ENCODE assay signal across 8 cellular contexts in the genomic region with DNA sequence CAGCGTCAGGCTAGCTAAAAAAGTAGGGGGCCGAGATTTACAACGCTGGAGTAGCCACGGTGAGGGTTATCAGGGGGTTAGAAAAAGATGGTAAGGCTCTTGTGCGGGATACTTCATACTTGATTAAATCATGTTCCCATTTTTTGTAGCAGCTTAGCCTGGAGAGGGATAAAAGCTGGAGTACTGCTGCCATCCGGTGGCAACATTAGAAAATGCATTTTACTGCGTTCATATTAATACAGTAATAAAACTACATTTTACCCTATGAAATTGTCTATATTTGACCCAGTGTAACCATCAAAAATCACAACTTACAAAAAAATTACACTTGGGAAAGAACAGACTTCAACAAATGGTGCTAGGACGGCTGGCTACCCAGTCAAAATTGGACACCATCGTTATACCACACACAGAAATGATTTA. TPM values are rescaled to one million over a fixed set of nuclear protein-coding genes. Genes with fewer than 3 reads are reported as not detected.
DNase-seq lines count a peak whose midpoint lies in the region; ATAC-seq, FAIRE-seq and TF ChIP-seq lines count a peak whose summit lies in the region.

No MANE protein-coding gene starts in this region.

- H2AFZ ChIP-seq in PC-3 (ENCODE audit: low read length) = no peak overlapping the region
- no peak overlapping the region for H2AFZ ChIP-seq in keratinocyte (ENCODE audit: control insufficient read depth, low read length)

- no peaks in the 10 kb centered on the region for H3K27me3 ChIP-seq in Caco-2 (replicated peaks; ENCODE audit: control insufficient read depth, insufficient read depth, low read length)
- no peaks in the 10 kb centered on the region for H3K27me3 ChIP-seq in PC-3 (ENCODE audit: low read length)
- H3K27me3 ChIP-seq in keratinocyte (ENCODE audit: control insufficient read depth, extremely low read depth, insufficient read depth, low read length) = no peaks in the 10 kb centered on the region
- H3K27me3 ChIP-seq in suprapubic skin = no peaks in the 10 kb centered on the region

- peaks cover 47% of the 10 kb centered on the region for H3K36me3 Mint-ChIP-seq in Caco-2 (ENCODE audit: insufficient read depth, unreplicated experiment)
- H3K36me3 Mint-ChIP-seq in brain = peaks cover 66% of the 10 kb centered on the region
- H3K36me3 Mint-ChIP-seq in T-helper 2 cell treated with Interferon-gamma antibody and Interleukin-4, amounts not matched to agents 5 μg/mL and 100 μg/mL, for 36 hours (ENCODE audit: low read depth) = peaks cover 37% of the 10 kb centered on the region

- dilution Hi-C loops in keratinocyte (cut with MboI; ENCODE audit: extremely low pct_ligation_motif_present, low sequenced_read_pairs) = no loop called here

- H3K4me1 Mint-ChIP-seq in Caco-2 (ENCODE audit: low read depth, unreplicated experiment) (no peaks in the 10 kb centered on the region), brain (peaks cover under 1% of the 10 kb centered on the region)
- no peaks in the 10 kb centered on the region for H3K4me1 Mint-ChIP-seq in T-helper 2 cell treated with Interferon-gamma antibody and Interleukin-4, amounts not matched to agents 5 μg/mL and 100 μg/mL, for 36 hours (ENCODE audit: low read depth)

- no peaks in the 10 kb centered on the region for H3K9me2 ChIP-seq in PC-3 (replicated peaks; ENCODE audit: low read length)

- H3F3A ChIP-seq in PC-3 (ENCODE audit: low read length, unreplicated experiment) = no peaks in the 10 kb centered on the region

- H3K4me1 ChIP-seq in Caco-2 = no peaks in the 10 kb centered on the region
- no peaks in the 10 kb centered on the region for H3K4me1 ChIP-seq in PC-3 (ENCODE audit: insufficient read depth, low read length)
- peaks cover 9% of the 10 kb centered on the region for H3K4me1 ChIP-seq in keratinocyte (ENCODE audit: control insufficient read depth, extremely low read depth, insufficient read depth, low read length)
- H3K4me1 ChIP-seq in suprapubic skin = peaks cover 5% of the 10 kb centered on the region

- H3K4me3 ChIP-seq in Caco-2 (ENCODE audit: low read depth, low read length) = no peak overlapping the region
- no peak overlapping the region for H3K4me3 ChIP-seq in HFF-Myc (replicated peaks; ENCODE audit: low read depth, low read length)
- H3K4me3 ChIP-seq in PC-3 (ENCODE audit: low read length) = no peak overlapping the region
- no peak overlapping the region for H3K4me3 ChIP-seq in keratinocyte (ENCODE audit: control insufficient read depth in 2 of 3, extremely low read depth in 1 of 3, insufficient read depth in 2 of 3, low read depth in 1 of 3, low read length in 3 of 3)
- H3K4me3 ChIP-seq in suprapubic skin = no peak overlapping the region

- peak; percentile 46 for FAIRE-seq in keratinocyte (lab: Jason Lieb, UNC)

- no peak overlapping the region for H3K4me3 Mint-ChIP-seq in Caco-2 (ENCODE audit: unreplicated experiment)
- H3K4me3 Mint-ChIP-seq in brain = no peak overlapping the region
- H3K4me3 Mint-ChIP-seq in T-helper 2 cell treated with Interferon-gamma antibody and Interleukin-4, amounts not matched to agents 5 μg/mL and 100 μg/mL, for 36 hours = no peak overlapping the region

- H3K79me2 ChIP-seq in PC-3 (ENCODE audit: low read length) (no peaks in the 10 kb centered on the region), keratinocyte (ENCODE audit: control insufficient read depth, insufficient read depth, low read length) (no peaks in the 10 kb centered on the region)

- H3K27me3 Mint-ChIP-seq in Caco-2 (ENCODE audit: insufficient read depth, unreplicated experiment) = no peaks in the 10 kb centered on the region
- H3K27me3 Mint-ChIP-seq in brain = no peaks in the 10 kb centered on the region
- H3K27me3 Mint-ChIP-seq in T-helper 2 cell treated with Interferon-gamma antibody and Interleukin-4, amounts not matched to agents 5 μg/mL and 100 μg/mL, for 36 hours (ENCODE audit: low read depth) = no peaks in the 10 kb centered on the region

- H3K9me3 Mint-ChIP-seq in Caco-2 (ENCODE audit: unreplicated experiment) (peaks cover 12% of the 10 kb centered on the region), brain (peaks cover 0 to 5% (median 0%) of the 10 kb centered on the region in 5 experiments)
- no peaks in the 10 kb centered on the region for H3K9me3 Mint-ChIP-seq in T-helper 2 cell treated with Interferon-gamma antibody and Interleukin-4, amounts not matched to agents 5 μg/mL and 100 μg/mL, for 36 hours

- peak; percentile 71 for ATAC-seq in PC-3

- POLR2A ChIA-PET in Caco-2 (lab: Charles Lee) = no interaction called here
- POLR2A ChIA-PET in PC-3 (lab: Charles Lee; ENCODE audit: unreplicated experiment) = no interaction called here

- H3K27ac Mint-ChIP-seq in Caco-2 (ENCODE audit: unreplicated experiment) (no peak overlapping the region), brain (peak overlapping the region in 2 of 5 experiments; percentile 49 to 64)
- H3K27ac Mint-ChIP-seq in T-helper 2 cell treated with Interferon-gamma antibody and Interleukin-4, amounts not matched to agents 5 μg/mL and 100 μg/mL, for 36 hours = no peak overlapping the region

- no peak for TF ChIP-seq POLR2A in suprapubic skin (IDR thresholded peaks at IDR 0.05)

- H4K20me1 ChIP-seq in PC-3 (ENCODE audit: low read length) (peaks cover 4% of the 10 kb centered on the region; the same call in 1 of the 2 replicates), keratinocyte (ENCODE audit: control insufficient read depth, extremely low read depth, insufficient read depth, low read length) (no peaks in the 10 kb centered on the region)

- DNase-seq in Caco-2 (peak in 1 of 2 experiments; percentile 71), HFF-Myc (ENCODE audit: extremely low read depth, low read depth) (no peak), PC-3 (peak; percentile 80), keratinocyte (ENCODE audit: low read depth, low spot score) (no peak), suprapubic skin (ENCODE audit: low spot score in 2 of 2) (no peak), GDM1 (lab: John Stamatoyannopoulos, UW) (no peak)
- no peak for DNase-seq in T-helper 2 cell treated with Interferon-gamma antibody and Interleukin-4, amounts not matched to agents 5 μg/mL and 100 μg/mL, for 36 hours (ENCODE audit: low spot score)

- WGBS in suprapubic skin = 34% methylated on average over 9 of the region's 9 CpGs

- H3K9ac ChIP-seq in PC-3 (ENCODE audit: low read length) (no peak overlapping the region), keratinocyte (ENCODE audit: control insufficient read depth, extremely low read depth, insufficient read depth, low read length) (no peak overlapping the region)

- H3K4me2 ChIP-seq in PC-3 (ENCODE audit: low read length) = no peak overlapping the region
- H3K4me2 ChIP-seq in keratinocyte (ENCODE audit: control insufficient read depth, extremely low read depth, insufficient read depth, low read depth, low read length) = no peak overlapping the region

- intact Hi-C loops in Caco-2 (cut with micrococcal nuclease; ENCODE audit: unreplicated experiment) = loop anchor here (1.0 to 2.0 kb wide), 5 partner anchors 53 to 271 kb away; no protein-coding TSS in a partner anchor
- intact Hi-C loops in PC-3 (cut with micrococcal nuclease) = loop anchor here (1.0 to 5.0 kb wide), 5 partner anchors 62 to 271 kb away; no protein-coding TSS in a partner anchor

- TF ChIP-seq CTCF in Caco-2 (IDR thresholded peaks at IDR 0.05; ENCODE audit: insufficient read depth in 1 of 2, low read depth in 1 of 2, low read length in 1 of 2, severe bottlenecking in 1 of 2, unreplicated experiment in 1 of 2) (peak; percentile 77 to 97), HFF-Myc (IDR thresholded peaks at IDR 0.05; ENCODE audit: low read depth, low read length, missing control alignments) (peak; percentile 47), PC-3 (conservative IDR thresholded peaks at IDR 0.05; ENCODE audit: low read depth, low read length) (peak; percentile 91), brain (conservative IDR thresholded peaks at IDR 0.05) (peak; percentile 93), keratinocyte (optimal IDR thresholded peaks at IDR 0.05 in 1 of 3, IDR thresholded peaks at IDR 0.05 in 1 of 3, conservative IDR thresholded peaks at IDR 0.05 in 1 of 3; ENCODE audit: extremely low read depth in 1 of 3, insufficient read depth in 2 of 3, low read length in 3 of 3) (peak; percentile 25 to 56 (median 55)), suprapubic skin (IDR thresholded peaks at IDR 0.05) (peak; percentile 45 to 70)

- H3K9me1 ChIP-seq in keratinocyte (ENCODE audit: control insufficient read depth, extremely low read depth, insufficient read depth, low read length) = no peaks in the 10 kb centered on the region

- TF ChIP-seq EP300 in suprapubic skin (IDR thresholded peaks at IDR 0.05) = no peak

- H3K9me3 ChIP-seq in Caco-2 = 0 out of 2 replicates have a peak, but pooled peaks cover 11% of the 10 kb centered on the region
- H3K9me3 ChIP-seq in PC-3 (ENCODE audit: low read length) = no peaks in the 10 kb centered on the region
- H3K9me3 ChIP-seq in keratinocyte (ENCODE audit: control insufficient read depth, low read depth, low read length) = no peaks in the 10 kb centered on the region
- H3K9me3 ChIP-seq in suprapubic skin = no peaks in the 10 kb centered on the region

- H3K36me3 ChIP-seq in Caco-2 (ENCODE audit: control insufficient read depth, insufficient read depth, low read length) (peaks cover 22% of the 10 kb centered on the region), PC-3 (ENCODE audit: low read depth, low read length) (peaks cover 58% of the 10 kb centered on the region), keratinocyte (ENCODE audit: control insufficient read depth in 2 of 2, extremely low read depth in 1 of 2, insufficient read depth in 2 of 2, low read length in 2 of 2) (peaks cover 22% of the 10 kb centered on the region in 2 experiments), suprapubic skin (peaks cover 68% of the 10 kb centered on the region)

- CTCF ChIA-PET in Caco-2 (lab: Charles Lee) = interaction anchor here (0.6 to 2.9 kb wide), 21 partner anchors 17 to 669 kb away, joined by 3 to 31 read pairs (median 4); a partner anchor contains a TSS
- CTCF ChIA-PET in PC-3 (lab: Charles Lee) = interaction anchor here (0.7 to 1.4 kb wide), 3 partner anchors 132 to 276 kb away, joined by 3 to 8 read pairs (median 6); no protein-coding TSS in a partner anchor

- H3K27ac ChIP-seq in PC-3 (ENCODE audit: low read length) (no peak overlapping the region), keratinocyte (ENCODE audit: control insufficient read depth, insufficient read depth, low read length) (no peak overlapping the region), suprapubic skin (no peak overlapping the region)

- no TSS peak for BruUV-seq in Caco-2 (replicated peaks; lab: Mats Ljungman, UMichigan)
- no TSS peak for BruUV-seq in PC-3 (replicated peaks; lab: Mats Ljungman, UMichigan)

RNA-seq across cellular contexts. Expression of a gene that starts 17.3 kb away (rescaled TPM):
- 74.2 and 74.3 TPM in 2 replicates for total RNA-seq in Caco-2 (2022)
- 39.7 and 40.2 TPM in 2 replicates for total RNA-seq in PC-3 (2014; rRNA removed)
- 15.8 TPM for polyA plus RNA-seq in brain (ENCODE audit: insufficient read depth, low read depth, low replicate concordance)
- polyA plus RNA-seq in keratinocyte = 23.8 to 24.7 TPM (median 23.8 TPM) in 3 replicates
- polyA plus RNA-seq in keratinocyte (2011; ENCODE audit: low read depth) = 15.0 TPM
- 15.9 and 16.7 TPM in 2 replicates for polyA plus RNA-seq in keratinocyte (2011; cell fraction: cytosol; rRNA removed)
- polyA plus RNA-seq in keratinocyte (2011; cell fraction: nucleus; rRNA removed) = 38.8 and 40.7 TPM in 2 replicates
- 16.5 and 17.7 TPM in 2 replicates for polyA plus RNA-seq in keratinocyte (2012; ENCODE audit: low replicate concordance)
- 42.3 to 63.6 TPM (median 61.5 TPM) in 3 replicates for polyA minus RNA-seq in keratinocyte
- polyA minus RNA-seq in keratinocyte (2011; cell fraction: cytosol; rRNA and poly(A)+ RNA removed) = 15.2 TPM
- polyA minus RNA-seq in keratinocyte (2011; cell fraction: nucleus; rRNA and poly(A)+ RNA removed) = 11.6 and 13.1 TPM in 2 replicates
- 10 to 100 TPM; 25.1 to 34.9 (median 29.2) TPM for total RNA-seq in suprapubic skin

RNA-seq across cellular contexts. Expression of a gene that starts 17.4 kb away (rescaled TPM):
- total RNA-seq in Caco-2 (2022) (36.5 and 44.3 TPM in 2 replicates), PC-3 (2014; rRNA removed) (17.0 and 24.3 TPM in 2 replicates), suprapubic skin (10 to 100 TPM in 1 of 4 donors, 1 to 10 TPM in 3; 7.6 to 11.1 (median 8.6) TPM)
- polyA plus RNA-seq in brain (ENCODE audit: insufficient read depth, low read depth, low replicate concordance) (31.6 TPM), keratinocyte (26.5 to 32.0 TPM (median 28.0 TPM) in 3 replicates)
- 8.8 TPM for polyA plus RNA-seq in keratinocyte (2011; ENCODE audit: low read depth)
- polyA plus RNA-seq in keratinocyte (2011; cell fraction: cytosol; rRNA removed) = 21.4 and 32.5 TPM in 2 replicates
- polyA plus RNA-seq in keratinocyte (2011; cell fraction: nucleus; rRNA removed) = 22.4 and 24.8 TPM in 2 replicates
- polyA plus RNA-seq in keratinocyte (2012; ENCODE audit: low replicate concordance) = 17.5 and 17.6 TPM in 2 replicates
- polyA minus RNA-seq in keratinocyte = 6.6 to 12.9 TPM (median 11.9 TPM) in 3 replicates
- 9.6 TPM for polyA minus RNA-seq in keratinocyte (2011; cell fraction: cytosol; rRNA and poly(A)+ RNA removed)
- polyA minus RNA-seq in keratinocyte (2011; cell fraction: nucleus; rRNA and poly(A)+ RNA removed) = 9.9 and 17.9 TPM in 2 replicates
